ENCODE assay signal across 25 cellular contexts in the genomic region with DNA sequence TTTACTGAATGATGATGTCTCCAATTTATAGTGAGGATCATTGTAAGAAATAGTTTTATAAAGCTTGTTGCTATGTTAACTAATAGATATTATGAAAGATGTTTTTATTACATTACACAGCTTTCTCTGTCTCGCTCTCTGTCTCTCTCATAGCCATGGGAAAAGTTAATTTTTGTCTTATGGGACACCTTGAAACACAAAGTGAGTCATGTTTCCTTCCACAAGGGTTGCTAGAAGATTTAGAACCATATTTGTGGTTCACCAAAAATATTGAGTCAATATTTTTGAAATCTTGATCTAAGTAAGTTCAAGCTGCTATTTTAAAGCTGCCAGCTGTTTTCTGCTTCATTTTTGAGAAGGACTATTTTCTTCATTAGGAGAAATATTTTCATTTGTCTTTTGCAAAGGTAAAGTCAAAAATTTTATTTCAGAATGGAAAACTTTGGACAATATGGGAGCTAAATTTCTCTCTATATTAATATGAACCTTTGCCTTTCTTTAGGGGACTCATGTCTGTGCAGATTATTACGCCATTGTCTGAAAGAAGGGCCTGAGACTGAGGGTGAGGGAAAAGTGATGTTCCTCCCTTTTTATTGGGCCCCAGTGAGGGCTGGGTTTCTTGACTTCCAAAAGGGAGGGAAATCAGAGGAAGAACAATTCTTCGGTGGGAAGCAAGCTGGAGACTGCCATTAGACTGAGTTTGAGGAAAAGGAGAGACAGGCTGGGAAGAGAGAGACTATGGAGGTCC.
"Had no signal": no experiment of that assay in that cellular context is flagged by ENCODE, and none has a peak within 500 bp of the region (broad histone marks: within the 10 kb centered on the region; RNA-seq: fewer than 3 reads in every experiment).

No MANE protein-coding gene starts in this region.

- H3K4me3 Mint-ChIP-seq: activated naive CD4-positive, alpha-beta T cell treated with anti-CD3 and anti-CD28 coated beads, Interleukin-2, amount 10 ng/mL, durations not matched to agents 7 days and 5 days; effector memory CD8-positive, alpha-beta T cell; naive B cell; neural progenitor cell had no signal

- H3K27me3 ChIP-seq: body of pancreas, dorsolateral prefrontal cortex, gastroesophageal sphincter, heart left ventricle, neural progenitor cell, sigmoid colon, upper lobe of left lung had no signal

- H3K4me1 Mint-ChIP-seq: activated naive CD4-positive, alpha-beta T cell treated with anti-CD3 and anti-CD28 coated beads, Interleukin-2, amount 10 ng/mL, durations not matched to agents 7 days and 5 days; naive B cell; neural progenitor cell had no signal

- H3K4me1 ChIP-seq: body of pancreas, gastroesophageal sphincter, heart left ventricle, neural progenitor cell, sigmoid colon, spleen, upper lobe of left lung had no signal

- H3K9me3 ChIP-seq: sigmoid colon, thoracic aorta, upper lobe of left lung had no signal

- H3K9ac ChIP-seq: neural progenitor cell had no signal

- H3K36me3 ChIP-seq: gastroesophageal sphincter, heart left ventricle, neural progenitor cell, sigmoid colon, spleen, thoracic aorta, upper lobe of left lung had no signal

- H3K27ac Mint-ChIP-seq: activated naive CD4-positive, alpha-beta T cell treated with anti-CD3 and anti-CD28 coated beads, Interleukin-2, amount 10 ng/mL, durations not matched to agents 7 days and 5 days; effector memory CD8-positive, alpha-beta T cell; naive B cell; neural progenitor cell; progenitor cell of endocrine pancreas had no signal

- H3K27ac ChIP-seq: body of pancreas, dorsolateral prefrontal cortex, gastroesophageal sphincter, neural progenitor cell, sigmoid colon, spleen, thoracic aorta, upper lobe of left lung had no signal

- H3K4me3 ChIP-seq: body of pancreas, dorsolateral prefrontal cortex, gastroesophageal sphincter, heart left ventricle, neural progenitor cell, sigmoid colon, spleen, thoracic aorta, upper lobe of left lung had no signal

- H3K9me3 Mint-ChIP-seq: activated naive CD4-positive, alpha-beta T cell treated with anti-CD3 and anti-CD28 coated beads, Interleukin-2, amount 10 ng/mL, durations not matched to agents 7 days and 5 days had no signal

- DNase-seq: activated CD4-positive, alpha-beta T cell treated with anti-CD3 and anti-CD28 coated beads for 4 hours; activated CD4-positive, alpha-beta T cell treated with anti-CD3 and anti-CD28 coated beads, Interleukin-2, amount 50 U/mL, for 48 hours; activated CD4-positive, CD25-positive, alpha-beta regulatory T cell; activated effector memory CD4-positive, alpha-beta T cell treated with anti-CD3 and anti-CD28 coated beads, Interleukin-2, amount 50 U/mL, for 16 hours; activated naive CD4-positive, alpha-beta T cell treated with anti-CD3 and anti-CD28 coated beads, Interleukin-2, amount 10 ng/mL, durations not matched to agents 7 days and 5 days; activated T-cell treated with anti-CD3 and anti-CD28 coated beads for 4 hours; body of pancreas; caudate nucleus; dorsolateral prefrontal cortex; effector memory CD8-positive, alpha-beta T cell; heart left ventricle; islet precursor cell; left colon; mesenchymal stem cell; naive B cell; retina; sigmoid colon; spleen; stimulated activated CD4-positive, alpha-beta T cell treated with anti-CD3 and anti-CD28 coated beads, Interleukin-4, amount 100 ng/mL, for 1 hour; stimulated activated naive CD4-positive, alpha-beta T cell; upper lobe of left lung had no signal

- H3K36me3 Mint-ChIP-seq: activated naive CD4-positive, alpha-beta T cell treated with anti-CD3 and anti-CD28 coated beads, Interleukin-2, amount 10 ng/mL, durations not matched to agents 7 days and 5 days; neural progenitor cell had no signal

- H3K27me3 Mint-ChIP-seq: progenitor cell of endocrine pancreas had no signal
